26 cellular contexts compared by ENCODE assay signal in the genomic region with DNA sequence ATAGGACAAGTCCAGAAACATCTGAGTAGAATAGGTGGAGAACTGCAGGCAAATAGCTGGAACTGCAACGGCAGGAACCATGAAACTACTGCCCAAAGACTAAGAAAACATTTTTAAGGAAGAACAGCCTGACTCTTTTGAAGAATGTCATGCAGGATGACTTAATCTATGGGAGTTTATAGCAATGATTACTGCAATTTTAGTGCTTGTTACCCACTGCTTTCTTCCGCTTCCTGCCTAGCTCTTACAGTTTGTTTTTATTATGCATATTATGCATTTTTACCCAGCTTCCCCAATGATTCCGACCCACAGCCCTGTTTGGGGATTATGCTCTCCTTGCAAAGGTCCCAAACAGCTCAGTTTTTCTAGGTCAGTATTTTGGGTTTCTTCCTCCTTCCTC.
"Had no signal": no experiment of that assay in that cellular context is flagged by ENCODE, and none has a peak within 500 bp of the region (broad histone marks: within the 10 kb centered on the region; RNA-seq: fewer than 3 reads in every experiment).

No MANE protein-coding gene starts in this region.

- H3K4me3 ChIP-seq: heart right ventricle, left lung, lower lobe of right lung, neural progenitor cell, right atrium auricular region, spleen, suprapubic skin, tibial artery, upper lobe of right lung had no signal

- DNase-seq: activated CD4-positive, alpha-beta T cell treated with anti-CD3 and anti-CD28 coated beads for 1 hour; activated CD4-positive, alpha-beta T cell treated with anti-CD3 and anti-CD28 coated beads, Interleukin-2, amount 50 U/mL, for 1 hour; activated CD8-positive, alpha-beta T cell treated with anti-CD3 and anti-CD28 coated beads for 36 hours; activated gamma-delta T cell treated with Interleukin-2 at 50 U/mL for 16 hours; activated naive CD4-positive, alpha-beta T cell treated with anti-CD3 and anti-CD28 coated beads, Interleukin-2, amount 50 U/mL, for 16 hours; activated T-cell treated with anti-CD3 and anti-CD28 coated beads, Interleukin-2, amount 50 U/mL, for 4 hours; effector memory CD4-positive, alpha-beta T cell; erythroblast; foreskin keratinocyte; heart right ventricle; left lung; lower lobe of right lung; mesendoderm; natural killer cell; spleen; stimulated activated naive CD4-positive, alpha-beta T cell; T-helper 17 cell; T1000; tibial artery; upper lobe of right lung had no signal

- H3K36me3 Mint-ChIP-seq: natural killer cell had no signal

- H3K27me3 ChIP-seq: foreskin keratinocyte, heart right ventricle, left lung, neural progenitor cell, right atrium auricular region, spleen, suprapubic skin, tibial artery, upper lobe of right lung had no signal

- ATAC-seq: activated CD8-positive, alpha-beta T cell treated with anti-CD3 and anti-CD28 coated beads for 36 hours; activated T-cell treated with anti-CD3 and anti-CD28 coated beads, Interleukin-2, amount 50 U/mL, for 4 hours; activated T-helper 17 cell treated with anti-CD3 and anti-CD28 coated beads, Interleukin-2, amount 50 U/mL, for 72 hours; foreskin keratinocyte; heart right ventricle; left lung; lower lobe of right lung; natural killer cell; T-helper 17 cell; upper lobe of right lung; WTC11 had no signal

- H3K4me3 Mint-ChIP-seq: activated CD8-positive, alpha-beta T cell treated with anti-CD3 and anti-CD28 coated beads for 36 hours; activated T-cell treated with anti-CD3 and anti-CD28 coated beads, Interleukin-2, amount 50 U/mL, for 4 hours; activated T-helper 17 cell treated with anti-CD3 and anti-CD28 coated beads, Interleukin-2, amount 50 U/mL, for 72 hours; central memory CD8-positive, alpha-beta T cell; natural killer cell; neural progenitor cell; T-helper 17 cell; WTC11 had no signal

- H3K4me1 Mint-ChIP-seq: activated T-helper 17 cell treated with anti-CD3 and anti-CD28 coated beads, Interleukin-2, amount 50 U/mL, for 72 hours; central memory CD8-positive, alpha-beta T cell; T-helper 17 cell; WTC11 had no signal

- H3K9me3 Mint-ChIP-seq: activated CD8-positive, alpha-beta T cell treated with anti-CD3 and anti-CD28 coated beads for 36 hours; activated T-cell treated with anti-CD3 and anti-CD28 coated beads, Interleukin-2, amount 50 U/mL, for 4 hours; activated T-helper 17 cell treated with anti-CD3 and anti-CD28 coated beads, Interleukin-2, amount 50 U/mL, for 72 hours; central memory CD8-positive, alpha-beta T cell; natural killer cell had no signal

- H3K27ac Mint-ChIP-seq: activated CD8-positive, alpha-beta T cell treated with anti-CD3 and anti-CD28 coated beads for 36 hours; activated T-helper 17 cell treated with anti-CD3 and anti-CD28 coated beads, Interleukin-2, amount 50 U/mL, for 72 hours; natural killer cell; neural progenitor cell; T-helper 17 cell; WTC11 had no signal

- H3K9ac ChIP-seq: neural progenitor cell had no signal

- H3K9me3 ChIP-seq: lower lobe of right lung, right atrium auricular region, suprapubic skin, tibial artery, upper lobe of right lung had no signal

- H3K27ac ChIP-seq: foreskin keratinocyte, heart right ventricle, left lung, lower lobe of right lung, neural progenitor cell, right atrium auricular region, spleen, suprapubic skin, tibial artery, upper lobe of right lung had no signal

- H3K4me1 ChIP-seq: foreskin keratinocyte, heart right ventricle, left lung, lower lobe of right lung, neural progenitor cell, right atrium auricular region, spleen, suprapubic skin, tibial artery, upper lobe of right lung had no signal

- H3K27me3 Mint-ChIP-seq: activated CD8-positive, alpha-beta T cell treated with anti-CD3 and anti-CD28 coated beads for 36 hours; activated T-helper 17 cell treated with anti-CD3 and anti-CD28 coated beads, Interleukin-2, amount 50 U/mL, for 72 hours; central memory CD8-positive, alpha-beta T cell; T-helper 17 cell had no signal

- H3K36me3 ChIP-seq: heart right ventricle, left lung, lower lobe of right lung, right atrium auricular region, upper lobe of right lung had no signal
